2 cellular contexts compared by ENCODE assay signal in the genomic region with DNA sequence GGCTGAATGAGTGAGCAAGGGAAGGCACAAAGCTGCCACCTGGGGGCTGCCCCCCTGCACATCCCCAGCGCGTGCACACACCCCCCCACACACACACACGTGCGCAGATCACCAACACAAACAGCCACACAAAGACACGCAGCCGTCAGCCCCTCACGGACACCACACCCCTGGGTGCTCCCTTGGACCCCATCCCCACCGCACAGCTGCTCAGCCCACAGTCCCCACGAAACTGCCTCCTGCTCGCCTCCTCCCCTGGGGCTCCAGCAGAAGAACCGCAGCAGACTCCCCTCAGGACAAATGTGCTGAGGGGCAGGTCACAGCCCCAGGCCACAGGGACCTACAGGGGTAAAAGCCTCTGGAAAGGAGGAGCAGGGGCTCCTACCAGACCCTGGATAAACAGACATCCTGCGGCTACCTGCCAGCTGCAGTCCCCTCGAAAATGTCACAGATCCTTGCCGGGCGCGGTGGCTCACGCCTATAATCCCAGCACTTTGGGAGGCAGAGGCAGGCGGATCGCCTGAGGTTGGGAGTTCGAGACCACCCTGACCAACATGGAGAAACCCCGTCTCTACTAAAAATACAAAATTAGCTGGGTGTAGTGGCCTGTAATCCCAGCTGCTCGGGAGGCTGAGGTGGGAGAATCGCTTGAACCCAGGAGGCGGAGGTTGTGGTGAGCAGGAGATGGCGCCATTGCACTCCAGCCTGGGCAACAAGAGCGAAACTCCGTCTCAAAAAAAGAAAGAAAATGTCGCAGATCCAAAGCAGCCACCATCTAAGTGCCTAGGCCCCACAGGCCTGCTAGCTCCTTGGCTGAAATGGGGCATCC.
TF ChIP-seq lines count a peak whose summit lies in the region.

No MANE protein-coding gene starts in this region.

TF ChIP-seq in SK-N-SH, 30 proteins besides CTCF, POLR2A, EP300 and RAD21 (continued from another document):
- no peak for TF ChIP-seq NRF1 (IDR thresholded peaks at IDR 0.05; ENCODE audit: low read depth, low read length)
- TF ChIP-seq ELF1 (IDR thresholded peaks at IDR 0.05): no peak
- TF ChIP-seq, protein P1, sequence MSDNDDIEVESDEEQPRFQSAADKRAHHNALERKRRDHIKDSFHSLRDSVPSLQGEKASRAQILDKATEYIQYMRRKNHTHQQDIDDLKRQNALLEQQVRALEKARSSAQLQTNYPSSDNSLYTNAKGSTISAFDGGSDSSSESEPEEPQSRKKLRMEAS (IDR thresholded peaks at IDR 0.05; ENCODE audit: low read depth): no peak
- no peak for TF ChIP-seq RFX5 (IDR thresholded peaks at IDR 0.05; ENCODE audit: low read length)
- TF ChIP-seq, protein P2, sequence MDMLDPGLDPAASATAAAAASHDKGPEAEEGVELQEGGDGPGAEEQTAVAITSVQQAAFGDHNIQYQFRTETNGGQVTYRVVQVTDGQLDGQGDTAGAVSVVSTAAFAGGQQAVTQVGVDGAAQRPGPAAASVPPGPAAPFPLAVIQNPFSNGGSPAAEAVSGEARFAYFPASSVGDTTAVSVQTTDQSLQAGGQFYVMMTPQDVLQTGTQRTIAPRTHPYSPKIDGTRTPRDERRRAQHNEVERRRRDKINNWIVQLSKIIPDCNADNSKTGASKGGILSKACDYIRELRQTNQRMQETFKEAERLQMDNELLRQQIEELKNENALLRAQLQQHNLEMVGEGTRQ (IDR thresholded peaks at IDR 0.05; ENCODE audit: borderline replicate concordance, low read depth, low read length): no peak
- TF ChIP-seq RXRA (IDR thresholded peaks at IDR 0.05; ENCODE audit: borderline replicate concordance, low read depth): no peak
- no peak for TF ChIP-seq FOSL2 (IDR thresholded peaks at IDR 0.05; ENCODE audit: borderline replicate concordance, low read depth)
- no peak; the same call in 1 of the 2 replicates for TF ChIP-seq SMC3 (IDR thresholded peaks at IDR 0.05; ENCODE audit: low read depth, low read length)
- TF ChIP-seq GABPA (IDR thresholded peaks at IDR 0.05; ENCODE audit: low read depth): no peak
- TF ChIP-seq YY1 (IDR thresholded peaks at IDR 0.05; ENCODE audit: low read depth): no peak
- TF ChIP-seq, protein P3, sequence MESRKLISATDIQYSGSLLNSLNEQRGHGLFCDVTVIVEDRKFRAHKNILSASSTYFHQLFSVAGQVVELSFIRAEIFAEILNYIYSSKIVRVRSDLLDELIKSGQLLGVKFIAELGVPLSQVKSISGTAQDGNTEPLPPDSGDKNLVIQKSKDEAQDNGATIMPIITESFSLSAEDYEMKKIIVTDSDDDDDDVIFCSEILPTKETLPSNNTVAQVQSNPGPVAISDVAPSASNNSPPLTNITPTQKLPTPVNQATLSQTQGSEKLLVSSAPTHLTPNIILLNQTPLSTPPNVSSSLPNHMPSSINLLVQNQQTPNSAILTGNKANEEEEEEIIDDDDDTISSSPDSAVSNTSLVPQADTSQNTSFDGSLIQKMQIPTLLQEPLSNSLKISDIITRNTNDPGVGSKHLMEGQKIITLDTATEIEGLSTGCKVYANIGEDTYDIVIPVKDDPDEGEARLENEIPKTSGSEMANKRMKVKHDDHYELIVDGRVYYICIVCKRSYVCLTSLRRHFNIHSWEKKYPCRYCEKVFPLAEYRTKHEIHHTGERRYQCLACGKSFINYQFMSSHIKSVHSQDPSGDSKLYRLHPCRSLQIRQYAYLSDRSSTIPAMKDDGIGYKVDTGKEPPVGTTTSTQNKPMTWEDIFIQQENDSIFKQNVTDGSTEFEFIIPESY (IDR thresholded peaks at IDR 0.05; ENCODE audit: borderline replicate concordance, low read depth): no peak
- no peak for TF ChIP-seq EZH2phosphoT487 (IDR thresholded peaks at IDR 0.05; ENCODE audit: borderline replicate concordance, low read depth)
- TF ChIP-seq, protein P4, sequence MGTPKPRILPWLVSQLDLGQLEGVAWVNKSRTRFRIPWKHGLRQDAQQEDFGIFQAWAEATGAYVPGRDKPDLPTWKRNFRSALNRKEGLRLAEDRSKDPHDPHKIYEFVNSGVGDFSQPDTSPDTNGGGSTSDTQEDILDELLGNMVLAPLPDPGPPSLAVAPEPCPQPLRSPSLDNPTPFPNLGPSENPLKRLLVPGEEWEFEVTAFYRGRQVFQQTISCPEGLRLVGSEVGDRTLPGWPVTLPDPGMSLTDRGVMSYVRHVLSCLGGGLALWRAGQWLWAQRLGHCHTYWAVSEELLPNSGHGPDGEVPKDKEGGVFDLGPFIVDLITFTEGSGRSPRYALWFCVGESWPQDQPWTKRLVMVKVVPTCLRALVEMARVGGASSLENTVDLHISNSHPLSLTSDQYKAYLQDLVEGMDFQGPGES (IDR thresholded peaks at IDR 0.05; ENCODE audit: low read depth, low read length): no peak
- no peak for TF ChIP-seq MEF2A (IDR thresholded peaks at IDR 0.05; ENCODE audit: borderline replicate concordance, low read depth)
TF ChIP-seq in SK-N-SH: peak in this region for 0.

TF ChIP-seq in SK-N-SH treated with all-trans-retinoic acid at 6 μM for 48 hours, 23 proteins besides CTCF, POLR2A, EP300 and RAD21 (continued from another document):
- TF ChIP-seq, protein P5, sequence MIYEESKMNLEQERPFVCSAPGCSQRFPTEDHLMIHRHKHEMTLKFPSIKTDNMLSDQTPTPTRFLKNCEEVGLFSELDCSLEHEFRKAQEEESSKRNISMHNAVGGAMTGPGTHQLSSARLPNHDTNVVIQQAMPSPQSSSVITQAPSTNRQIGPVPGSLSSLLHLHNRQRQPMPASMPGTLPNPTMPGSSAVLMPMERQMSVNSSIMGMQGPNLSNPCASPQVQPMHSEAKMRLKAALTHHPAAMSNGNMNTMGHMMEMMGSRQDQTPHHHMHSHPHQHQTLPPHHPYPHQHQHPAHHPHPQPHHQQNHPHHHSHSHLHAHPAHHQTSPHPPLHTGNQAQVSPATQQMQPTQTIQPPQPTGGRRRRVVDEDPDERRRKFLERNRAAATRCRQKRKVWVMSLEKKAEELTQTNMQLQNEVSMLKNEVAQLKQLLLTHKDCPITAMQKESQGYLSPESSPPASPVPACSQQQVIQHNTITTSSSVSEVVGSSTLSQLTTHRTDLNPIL (CRISPR knock-in tag; IDR thresholded peaks at IDR 0.05; ENCODE audit: low read depth): no peak
- TF ChIP-seq, protein P6, sequence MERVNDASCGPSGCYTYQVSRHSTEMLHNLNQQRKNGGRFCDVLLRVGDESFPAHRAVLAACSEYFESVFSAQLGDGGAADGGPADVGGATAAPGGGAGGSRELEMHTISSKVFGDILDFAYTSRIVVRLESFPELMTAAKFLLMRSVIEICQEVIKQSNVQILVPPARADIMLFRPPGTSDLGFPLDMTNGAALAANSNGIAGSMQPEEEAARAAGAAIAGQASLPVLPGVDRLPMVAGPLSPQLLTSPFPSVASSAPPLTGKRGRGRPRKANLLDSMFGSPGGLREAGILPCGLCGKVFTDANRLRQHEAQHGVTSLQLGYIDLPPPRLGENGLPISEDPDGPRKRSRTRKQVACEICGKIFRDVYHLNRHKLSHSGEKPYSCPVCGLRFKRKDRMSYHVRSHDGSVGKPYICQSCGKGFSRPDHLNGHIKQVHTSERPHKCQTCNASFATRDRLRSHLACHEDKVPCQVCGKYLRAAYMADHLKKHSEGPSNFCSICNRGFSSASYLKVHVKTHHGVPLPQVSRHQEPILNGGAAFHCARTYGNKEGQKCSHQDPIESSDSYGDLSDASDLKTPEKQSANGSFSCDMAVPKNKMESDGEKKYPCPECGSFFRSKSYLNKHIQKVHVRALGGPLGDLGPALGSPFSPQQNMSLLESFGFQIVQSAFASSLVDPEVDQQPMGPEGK (CRISPR knock-in tag; IDR thresholded peaks at IDR 0.05; ENCODE audit: borderline replicate concordance): no peak
- no peak for TF ChIP-seq ESRRG (CRISPR knock-in tag; IDR thresholded peaks at IDR 0.05)
- TF ChIP-seq TOX (CRISPR knock-in tag; IDR thresholded peaks at IDR 0.05; ENCODE audit: borderline replicate concordance): no peak
- TF ChIP-seq, protein P7, sequence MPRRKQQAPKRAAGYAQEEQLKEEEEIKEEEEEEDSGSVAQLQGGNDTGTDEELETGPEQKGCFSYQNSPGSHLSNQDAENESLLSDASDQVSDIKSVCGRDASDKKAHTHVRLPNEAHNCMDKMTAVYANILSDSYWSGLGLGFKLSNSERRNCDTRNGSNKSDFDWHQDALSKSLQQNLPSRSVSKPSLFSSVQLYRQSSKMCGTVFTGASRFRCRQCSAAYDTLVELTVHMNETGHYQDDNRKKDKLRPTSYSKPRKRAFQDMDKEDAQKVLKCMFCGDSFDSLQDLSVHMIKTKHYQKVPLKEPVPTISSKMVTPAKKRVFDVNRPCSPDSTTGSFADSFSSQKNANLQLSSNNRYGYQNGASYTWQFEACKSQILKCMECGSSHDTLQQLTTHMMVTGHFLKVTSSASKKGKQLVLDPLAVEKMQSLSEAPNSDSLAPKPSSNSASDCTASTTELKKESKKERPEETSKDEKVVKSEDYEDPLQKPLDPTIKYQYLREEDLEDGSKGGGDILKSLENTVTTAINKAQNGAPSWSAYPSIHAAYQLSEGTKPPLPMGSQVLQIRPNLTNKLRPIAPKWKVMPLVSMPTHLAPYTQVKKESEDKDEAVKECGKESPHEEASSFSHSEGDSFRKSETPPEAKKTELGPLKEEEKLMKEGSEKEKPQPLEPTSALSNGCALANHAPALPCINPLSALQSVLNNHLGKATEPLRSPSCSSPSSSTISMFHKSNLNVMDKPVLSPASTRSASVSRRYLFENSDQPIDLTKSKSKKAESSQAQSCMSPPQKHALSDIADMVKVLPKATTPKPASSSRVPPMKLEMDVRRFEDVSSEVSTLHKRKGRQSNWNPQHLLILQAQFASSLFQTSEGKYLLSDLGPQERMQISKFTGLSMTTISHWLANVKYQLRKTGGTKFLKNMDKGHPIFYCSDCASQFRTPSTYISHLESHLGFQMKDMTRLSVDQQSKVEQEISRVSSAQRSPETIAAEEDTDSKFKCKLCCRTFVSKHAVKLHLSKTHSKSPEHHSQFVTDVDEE (CRISPR knock-in tag; IDR thresholded peaks at IDR 0.05): no peak
- no peak for TF ChIP-seq ZC3H10 (CRISPR knock-in tag; IDR thresholded peaks at IDR 0.05)
- TF ChIP-seq ZFP3 (CRISPR knock-in tag; IDR thresholded peaks at IDR 0.05): no peak
- TF ChIP-seq RARB (CRISPR knock-in tag; IDR thresholded peaks at IDR 0.05): no peak
- no peak for TF ChIP-seq ZNF8 (CRISPR knock-in tag; IDR thresholded peaks at IDR 0.05)
- no peak for TF ChIP-seq TCF4 (CRISPR knock-in tag; IDR thresholded peaks at IDR 0.05; ENCODE audit: borderline replicate concordance)
- no peak for TF ChIP-seq ZFP30 (CRISPR knock-in tag; IDR thresholded peaks at IDR 0.05)
- TF ChIP-seq, protein P8, sequence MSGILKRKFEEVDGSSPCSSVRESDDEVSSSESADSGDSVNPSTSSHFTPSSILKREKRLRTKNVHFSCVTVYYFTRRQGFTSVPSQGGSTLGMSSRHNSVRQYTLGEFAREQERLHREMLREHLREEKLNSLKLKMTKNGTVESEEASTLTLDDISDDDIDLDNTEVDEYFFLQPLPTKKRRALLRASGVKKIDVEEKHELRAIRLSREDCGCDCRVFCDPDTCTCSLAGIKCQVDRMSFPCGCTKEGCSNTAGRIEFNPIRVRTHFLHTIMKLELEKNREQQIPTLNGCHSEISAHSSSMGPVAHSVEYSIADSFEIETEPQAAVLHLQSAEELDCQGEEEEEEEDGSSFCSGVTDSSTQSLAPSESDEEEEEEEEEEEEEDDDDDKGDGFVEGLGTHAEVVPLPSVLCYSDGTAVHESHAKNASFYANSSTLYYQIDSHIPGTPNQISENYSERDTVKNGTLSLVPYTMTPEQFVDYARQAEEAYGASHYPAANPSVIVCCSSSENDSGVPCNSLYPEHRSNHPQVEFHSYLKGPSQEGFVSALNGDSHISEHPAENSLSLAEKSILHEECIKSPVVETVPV (CRISPR knock-in tag; IDR thresholded peaks at IDR 0.05): no peak
- TF ChIP-seq CSDC2 (CRISPR knock-in tag; IDR thresholded peaks at IDR 0.05): no peak
